ENCODE assay signal across 17 cellular contexts in genomic region chr4:175823015-175823741, GRCh38. TPM values are rescaled to one million over a fixed set of nuclear protein-coding genes. Genes with fewer than 3 reads are reported as not detected.
DNase-seq lines count a peak whose midpoint lies in the region; ATAC-seq and TF ChIP-seq lines count a peak whose summit lies in the region.
"Had no signal": no experiment of that assay in that cellular context is flagged by ENCODE, and none has a peak within 500 bp of the region (broad histone marks: within the 10 kb centered on the region; RNA-seq: fewer than 3 reads in every experiment).

No MANE protein-coding gene starts in this region.

- intact Hi-C loops in CD4-positive, alpha-beta T cell (cut with DNase I, micrococcal nuclease) = no loop called here

- H3K27me3 ChIP-seq in CD4-positive, alpha-beta T cell (ENCODE audit: control insufficient read depth, insufficient read depth, low read length) = no peaks in the 10 kb centered on the region
- H3K27me3 ChIP-seq: esophagus squamous epithelium had no signal

- H3K9me3 ChIP-seq in CD4-positive, alpha-beta T cell (ENCODE audit: control insufficient read depth, low read length) = no peaks in the 10 kb centered on the region
- H3K9me3 ChIP-seq: esophagus squamous epithelium had no signal

- H3K4me3 Mint-ChIP-seq in CD4-positive, alpha-beta T cell = no peak overlapping the region
- H3K4me3 Mint-ChIP-seq: activated CD4-positive, alpha-beta T cell treated with anti-CD3 and anti-CD28 coated beads for 36 hours; stimulated activated naive CD8-positive, alpha-beta T cell treated with anti-CD3 and anti-CD28 coated beads, Interleukin-15, Interleukin-2, amounts not matched to agents 100 ng/mL and 50 ng/mL, for 24 hours had no signal

- no peak for TF ChIP-seq CTCF in GM10248 (IDR thresholded peaks at IDR 0.05; ENCODE audit: control extremely low read depth, extremely low read depth, low read depth, missing control alignments)
- TF ChIP-seq CTCF in CD4-positive, alpha-beta T cell (IDR thresholded peaks at IDR 0.05) = no peak

- POLR2A ChIA-PET in GM10248 (lab: Yijun Ruan, JAX) = no interaction called here
- POLR2A ChIA-PET in CD4-positive, alpha-beta T cell (lab: Charles Lee) = no interaction called here

- no peaks in the 10 kb centered on the region for H3K4me1 Mint-ChIP-seq in CD4-positive, alpha-beta T cell (ENCODE audit: low read depth)
- H3K4me1 Mint-ChIP-seq: activated CD4-positive, alpha-beta T cell treated with anti-CD3 and anti-CD28 coated beads for 36 hours had no signal

- no peaks in the 10 kb centered on the region for H3K9me3 Mint-ChIP-seq in CD4-positive, alpha-beta T cell
- H3K9me3 Mint-ChIP-seq: stimulated activated naive CD8-positive, alpha-beta T cell treated with anti-CD3 and anti-CD28 coated beads, Interleukin-15, Interleukin-2, amounts not matched to agents 100 ng/mL and 50 ng/mL, for 24 hours had no signal

- no peaks in the 10 kb centered on the region for H3K27me3 Mint-ChIP-seq in CD4-positive, alpha-beta T cell
- H3K27me3 Mint-ChIP-seq: activated CD4-positive, alpha-beta T cell treated with anti-CD3 and anti-CD28 coated beads for 36 hours; stimulated activated naive CD8-positive, alpha-beta T cell treated with anti-CD3 and anti-CD28 coated beads, Interleukin-15, Interleukin-2, amounts not matched to agents 100 ng/mL and 50 ng/mL, for 24 hours had no signal

- CTCF ChIA-PET in GM10248 (lab: Yijun Ruan, JAX) = interaction anchor here (1.5 kb wide), 1 partner anchor 10 kb away, joined by 3 read pairs; no protein-coding TSS in a partner anchor
- CTCF ChIA-PET in CD4-positive, alpha-beta T cell (lab: Charles Lee) = no interaction called here

- ATAC-seq in GM19324 (IDR thresholded peaks at IDR 0.05; ENCODE audit: low FRiP score, unreplicated experiment) (peak; percentile 75), HG02588 (IDR thresholded peaks at IDR 0.05; ENCODE audit: unreplicated experiment) (peak; percentile 86), HG03159 (IDR thresholded peaks at IDR 0.05; ENCODE audit: unreplicated experiment) (peak; percentile 99)
- ATAC-seq in CD4-positive, alpha-beta T cell (ENCODE audit: poor library complexity) = no peak
- ATAC-seq: activated CD4-positive, alpha-beta T cell treated with anti-CD3 and anti-CD28 coated beads for 36 hours had no signal

- H3K36me3 Mint-ChIP-seq in CD4-positive, alpha-beta T cell (ENCODE audit: low read depth) = no peaks in the 10 kb centered on the region

- H3K27ac ChIP-seq in CD4-positive, alpha-beta T cell (ENCODE audit: low read depth, low read length) = no peak overlapping the region
- H3K27ac ChIP-seq: esophagus squamous epithelium had no signal

- DNase-seq in GM10248 (ENCODE audit: extremely low spot score) = peak; percentile 28
- no peak for DNase-seq in Ammon's horn (ENCODE audit: low spot score)
- no peak for DNase-seq in SHP77 treated with DMSO at 0.1 percent for 48 hours (lab: John Stamatoyannopoulos, UW)
- no peak for DNase-seq in T1000 (lab: John Stamatoyannopoulos, UW)
- no peak for DNase-seq in CD4-positive, alpha-beta T cell
- DNase-seq: 8988T; activated CD4-positive, alpha-beta T cell treated with anti-CD3 and anti-CD28 coated beads for 36 hours; activated naive CD4-positive, alpha-beta T cell treated with Interleukin-2 at 50 U/mL for 16 hours; caudate nucleus; esophagus squamous epithelium; MV-4-11; NCI-H748 treated with DMSO at 0.1 percent for 48 hours; stimulated activated CD4-positive, alpha-beta T cell treated with anti-CD3 and anti-CD28 coated beads, Interleukin-1b, Interleukin-23, amount 100 ng/mL, for 48 hours had no signal

- H3K27ac Mint-ChIP-seq in CD4-positive, alpha-beta T cell = no peak overlapping the region
- H3K27ac Mint-ChIP-seq: activated CD4-positive, alpha-beta T cell treated with anti-CD3 and anti-CD28 coated beads for 36 hours; stimulated activated naive CD8-positive, alpha-beta T cell treated with anti-CD3 and anti-CD28 coated beads, Interleukin-15, Interleukin-2, amounts not matched to agents 100 ng/mL and 50 ng/mL, for 24 hours had no signal

RNA-seq across cellular contexts. Expression of gene GPM6A, which starts 11.1 kb away (rescaled TPM):
- total RNA-seq in CD4-positive, alpha-beta T cell = not detected
- total RNA-seq: activated CD4-positive, alpha-beta T cell treated with anti-CD3 and anti-CD28 coated beads for 36 hours had no signal
